15 cellular contexts compared by ENCODE assay signal in the genomic region with DNA sequence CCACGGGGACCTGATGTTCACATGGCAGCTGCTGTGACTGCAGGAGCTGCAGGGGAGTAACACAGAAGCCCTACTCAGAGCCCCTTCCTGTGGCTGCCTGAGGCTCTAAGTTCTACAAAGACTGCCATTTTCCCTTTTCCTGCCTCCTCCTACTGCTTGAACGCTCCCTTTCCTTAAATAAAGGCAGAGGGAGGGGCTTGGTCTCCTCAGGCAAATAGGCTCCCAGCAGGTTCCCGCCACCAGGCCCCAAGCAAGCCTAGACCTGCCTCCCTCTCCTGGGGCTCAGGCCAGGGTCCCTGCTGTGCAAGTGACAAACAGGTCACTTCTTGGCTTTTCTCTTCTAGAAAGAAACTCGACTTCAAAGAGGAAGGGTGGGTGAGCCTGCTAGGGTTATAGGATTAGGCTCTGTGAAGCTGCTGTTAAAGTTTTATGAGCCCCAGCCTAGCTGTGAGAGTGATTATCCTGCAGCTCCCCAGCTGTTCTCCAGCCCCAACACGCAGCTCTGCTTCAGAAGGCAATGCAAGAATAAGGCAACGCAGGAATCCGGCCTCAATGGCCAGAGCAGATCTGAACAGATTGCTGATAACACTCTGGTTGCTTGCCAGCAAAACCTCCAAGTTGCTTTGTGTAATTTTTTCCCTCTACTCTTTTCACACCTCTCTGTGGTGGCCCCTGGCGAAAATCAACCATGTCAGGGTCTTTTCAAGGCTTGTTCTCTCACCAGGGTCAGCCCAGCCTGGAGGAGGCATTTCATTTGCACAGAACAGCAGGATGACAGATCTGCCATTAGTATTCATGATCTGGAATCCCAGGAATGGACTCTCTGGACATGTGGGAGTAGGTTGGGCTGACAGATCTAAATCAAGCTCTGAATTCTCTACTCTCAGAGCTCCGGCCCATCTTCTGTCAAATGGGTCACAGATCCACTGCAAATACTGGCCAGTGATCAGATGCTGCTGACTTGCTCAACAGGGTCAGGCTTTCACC.
A peak's percentile ranks its signal among the peaks of the same experiment; 100 is the strongest.
DNase-seq lines count a peak whose midpoint lies in the region; ATAC-seq and TF ChIP-seq lines count a peak whose summit lies in the region.
"Had no signal": no experiment of that assay in that cellular context is flagged by ENCODE, and none has a peak within 500 bp of the region (broad histone marks: within the 10 kb centered on the region; RNA-seq: fewer than 3 reads in every experiment).

No MANE protein-coding gene starts in this region.

- H3K27ac Mint-ChIP-seq in neural crest cell (ENCODE audit: unreplicated experiment), result peak overlapping the region; percentile 93
- H3K27ac Mint-ChIP-seq: activated naive CD4-positive, alpha-beta T cell treated with anti-CD3 and anti-CD28 coated beads for 36 hours; stimulated activated naive B cell treated with anti-CD40 and anti-IgM and Interleukin-4, amounts not matched to agents 10 μg/mL and 1 μg/mL and 100 μg/mL, for 72 hours had no signal

- no peak for ATAC-seq in GM21515 (IDR thresholded peaks at IDR 0.05; ENCODE audit: unreplicated experiment)
- ATAC-seq: GM12878; sciatic nerve; stimulated activated naive B cell treated with anti-CD40 and anti-IgM and Interleukin-4, amounts not matched to agents 10 μg/mL and 1 μg/mL and 100 μg/mL, for 72 hours had no signal

- TF ChIP-seq CTCF in choroid plexus epithelial cell (conservative IDR thresholded peaks at IDR 0.05; ENCODE audit: low read depth, low read length), result no peak
- TF ChIP-seq CTCF in neural crest cell (conservative IDR thresholded peaks at IDR 0.05), result no peak
- no peak for TF ChIP-seq CTCF in GM10266 (IDR thresholded peaks at IDR 0.05; ENCODE audit: control insufficient read depth, insufficient read depth, low read depth, missing control alignments)

- H3K4me3 ChIP-seq in choroid plexus epithelial cell (ENCODE audit: low read depth, low read length), result no peak overlapping the region
- H3K4me3 ChIP-seq: GM12878, SJSA1 had no signal

- peak; percentile 95 for DNase-seq in ELF-1 (ENCODE audit: low read depth, low spot score)
- peak; percentile 96 for DNase-seq in NCI-H146 treated with DMSO at 0.1 percent for 48 hours (lab: John Stamatoyannopoulos, UW; ENCODE audit: unreplicated experiment)
- peak; percentile 8 for DNase-seq in choroid plexus epithelial cell (ENCODE audit: low read depth)
- DNase-seq in neural crest cell (ENCODE audit: low read depth, low spot score), result peak; percentile 19
- no peak for DNase-seq in NCI-H2029 (lab: John Stamatoyannopoulos, UW)
- no peak for DNase-seq in GM10266 (ENCODE audit: extremely low spot score)
- no peak for DNase-seq in stimulated activated CD4-positive, alpha-beta T cell treated with anti-CD3 and anti-CD28 coated beads, Interleukin-2, amount 100 ng/mL, for 48 hours
- DNase-seq: activated naive CD4-positive, alpha-beta T cell treated with anti-CD3 and anti-CD28 coated beads for 36 hours; brain microvascular endothelial cell; KG1; stimulated activated naive B cell treated with anti-CD40 and anti-IgM and Interleukin-4, amounts not matched to agents 10 μg/mL and 1 μg/mL and 100 μg/mL, for 72 hours had no signal

- H3K9me3 Mint-ChIP-seq in neural crest cell, result peaks cover 2% of the 10 kb centered on the region
- H3K9me3 Mint-ChIP-seq: activated naive CD4-positive, alpha-beta T cell treated with anti-CD3 and anti-CD28 coated beads for 36 hours had no signal

- no peaks in the 10 kb centered on the region for H3K27me3 Mint-ChIP-seq in neural crest cell (ENCODE audit: low read depth)

- peaks cover 41% of the 10 kb centered on the region for H3K4me1 Mint-ChIP-seq in neural crest cell
- H3K4me1 Mint-ChIP-seq: stimulated activated naive B cell treated with anti-CD40 and anti-IgM and Interleukin-4, amounts not matched to agents 10 μg/mL and 1 μg/mL and 100 μg/mL, for 72 hours had no signal

- no peak overlapping the region for H3K4me3 Mint-ChIP-seq in neural crest cell
- H3K4me3 Mint-ChIP-seq: activated naive CD4-positive, alpha-beta T cell treated with anti-CD3 and anti-CD28 coated beads for 36 hours; stimulated activated naive B cell treated with anti-CD40 and anti-IgM and Interleukin-4, amounts not matched to agents 10 μg/mL and 1 μg/mL and 100 μg/mL, for 72 hours had no signal

- H3K36me3 Mint-ChIP-seq in neural crest cell (ENCODE audit: low read depth), result no peaks in the 10 kb centered on the region
- H3K36me3 Mint-ChIP-seq: stimulated activated naive B cell treated with anti-CD40 and anti-IgM and Interleukin-4, amounts not matched to agents 10 μg/mL and 1 μg/mL and 100 μg/mL, for 72 hours had no signal

Comparison
In these comparisons a context has a peak if more than half of its experiments do, and no peak if none do; other contexts are left out.
1. DNase-seq: peak in ELF-1 (single experiment), NCI-H146 treated with DMSO at 0.1 percent for 48 hours (single experiment), choroid plexus epithelial cell (single experiment) and neural crest cell (single experiment); none in NCI-H2029 (single experiment), GM10266 (single experiment) and stimulated activated CD4-positive, alpha-beta T cell treated with anti-CD3 and anti-CD28 coated beads, Interleukin-2, amount 100 ng/mL, for 48 hours (0 of 2).